In genomic region chr1:240491796-240492195, GRCh38 we compare ENCODE assay signal across 16 cellular contexts.
DNase-seq lines count a peak whose midpoint lies in the region; ATAC-seq and TF ChIP-seq lines count a peak whose summit lies in the region.
"Had no signal": no experiment of that assay in that cellular context is flagged by ENCODE, and none has a peak within 500 bp of the region (broad histone marks: within the 10 kb centered on the region; RNA-seq: fewer than 3 reads in every experiment).

No MANE protein-coding gene starts in this region.

- H3K27ac Mint-ChIP-seq in natural killer cell (no peak overlapping the region), nephron progenitor cell (no peak overlapping the region), mesothelial cell of epicardium (no peak overlapping the region)
- no peak overlapping the region for H3K27ac Mint-ChIP-seq in natural killer cell treated with Interleukin-12 subunit alpha and Interleukin-12 subunit beta and Interleukin-15 and Interleukin-18, amount 100 ng/mL, for 72 hours
- no peak overlapping the region for H3K27ac Mint-ChIP-seq in central memory CD8-positive, alpha-beta T cell (ENCODE audit: low read depth)
- H3K27ac Mint-ChIP-seq: CD8-positive, alpha-beta T cell; HFFc6 had no signal

- peak overlapping the region; percentile 84 for H3K4me3 Mint-ChIP-seq in natural killer cell
- H3K4me3 Mint-ChIP-seq in natural killer cell treated with Interleukin-12 subunit alpha and Interleukin-12 subunit beta and Interleukin-15 and Interleukin-18, amount 100 ng/mL, for 72 hours, result no peak overlapping the region
- H3K4me3 Mint-ChIP-seq in central memory CD8-positive, alpha-beta T cell, result peak overlapping the region; percentile 42
- H3K4me3 Mint-ChIP-seq in nephron progenitor cell, result peak overlapping the region; percentile 56
- H3K4me3 Mint-ChIP-seq in mesothelial cell of epicardium, result no peak overlapping the region
- H3K4me3 Mint-ChIP-seq: CD8-positive, alpha-beta T cell; HFFc6 had no signal

- H3K4me1 Mint-ChIP-seq in natural killer cell, result peaks cover 0 to 11% of the 10 kb centered on the region in 2 donors
- H3K4me1 Mint-ChIP-seq in natural killer cell treated with Interleukin-12 subunit alpha and Interleukin-12 subunit beta and Interleukin-15 and Interleukin-18, amount 100 ng/mL, for 72 hours (ENCODE audit: low read depth in 2 of 2), result no peaks in the 10 kb centered on the region
- no peaks in the 10 kb centered on the region for H3K4me1 Mint-ChIP-seq in central memory CD8-positive, alpha-beta T cell
- peaks cover 3% of the 10 kb centered on the region for H3K4me1 Mint-ChIP-seq in nephron progenitor cell
- H3K4me1 Mint-ChIP-seq in mesothelial cell of epicardium, result peaks cover 3% of the 10 kb centered on the region

- TF ChIP-seq CTCF in natural killer cell (IDR thresholded peaks at IDR 0.05) (no peak), nephron progenitor cell (IDR thresholded peaks at IDR 0.05) (no peak), mesothelial cell of epicardium (IDR thresholded peaks at IDR 0.05; ENCODE audit: unreplicated experiment) (no peak)

- ATAC-seq in natural killer cell, result no peak
- no peak for ATAC-seq in natural killer cell treated with Interleukin-12 subunit alpha and Interleukin-12 subunit beta and Interleukin-15 and Interleukin-18, amount 100 ng/mL, for 72 hours
- ATAC-seq in central memory CD8-positive, alpha-beta T cell (replicated peaks; ENCODE audit: extremely low read depth, poor library complexity, severe bottlenecking), result no peak
- ATAC-seq: CD8-positive, alpha-beta T cell had no signal

- H3K9me3 Mint-ChIP-seq in natural killer cell (no peaks in the 10 kb centered on the region), nephron progenitor cell (peaks cover 3% of the 10 kb centered on the region), mesothelial cell of epicardium (peaks cover 4% of the 10 kb centered on the region)
- no peaks in the 10 kb centered on the region for H3K9me3 Mint-ChIP-seq in natural killer cell treated with Interleukin-12 subunit alpha and Interleukin-12 subunit beta and Interleukin-15 and Interleukin-18, amount 100 ng/mL, for 72 hours
- H3K9me3 Mint-ChIP-seq in central memory CD8-positive, alpha-beta T cell, result peaks cover 16% of the 10 kb centered on the region
- H3K9me3 Mint-ChIP-seq: CD8-positive, alpha-beta T cell; HFFc6 had no signal

- intact Hi-C loops in natural killer cell (cut with micrococcal nuclease), result no loop called here

- H3K36me3 Mint-ChIP-seq in natural killer cell, result no peaks in the 10 kb centered on the region
- peaks cover 5% of the 10 kb centered on the region for H3K36me3 Mint-ChIP-seq in natural killer cell treated with Interleukin-12 subunit alpha and Interleukin-12 subunit beta and Interleukin-15 and Interleukin-18, amount 100 ng/mL, for 72 hours
- H3K36me3 Mint-ChIP-seq in central memory CD8-positive, alpha-beta T cell (ENCODE audit: insufficient read depth), result no peaks in the 10 kb centered on the region
- no peaks in the 10 kb centered on the region for H3K36me3 Mint-ChIP-seq in nephron progenitor cell (ENCODE audit: low read depth)
- no peaks in the 10 kb centered on the region for H3K36me3 Mint-ChIP-seq in mesothelial cell of epicardium
- H3K36me3 Mint-ChIP-seq: CD8-positive, alpha-beta T cell had no signal

- no peak for DNase-seq in natural killer cell
- DNase-seq in natural killer cell treated with Interleukin-12 subunit alpha and Interleukin-12 subunit beta and Interleukin-15 and Interleukin-18, amount 100 ng/mL, for 72 hours (ENCODE audit: low spot score), result no peak
- DNase-seq in central memory CD8-positive, alpha-beta T cell (ENCODE audit: low spot score in 2 of 2), result no peak
- DNase-seq in nephron progenitor cell, result no peak
- DNase-seq in mesothelial cell of epicardium (ENCODE audit: low spot score in 2 of 2, unreplicated experiment in 2 of 2), result no peak
- no peak for DNase-seq in hypothalamus (lab: John Stamatoyannopoulos, UW)
- no peak for DNase-seq in NCI-H1694 treated with DMSO at 0.1 percent for 48 hours (lab: John Stamatoyannopoulos, UW)
- DNase-seq: CD8-positive, alpha-beta T cell; DMS79; Karpas-422; NCI-H1417 treated with DMSO at 0.1 percent for 48 hours; NCI-H1930; NCI-H345; NCI-H524 treated with DMSO at 0.1 percent for 48 hours; SIG-M5 had no signal

- H3K27me3 Mint-ChIP-seq in natural killer cell (ENCODE audit: low read depth in 2 of 2), result peaks cover 22 to 47% of the 10 kb centered on the region in 2 donors
- H3K27me3 Mint-ChIP-seq in natural killer cell treated with Interleukin-12 subunit alpha and Interleukin-12 subunit beta and Interleukin-15 and Interleukin-18, amount 100 ng/mL, for 72 hours, result peaks cover 8 to 23% of the 10 kb centered on the region in 2 donors
- no peaks in the 10 kb centered on the region for H3K27me3 Mint-ChIP-seq in central memory CD8-positive, alpha-beta T cell
- peaks cover 19% of the 10 kb centered on the region for H3K27me3 Mint-ChIP-seq in nephron progenitor cell (ENCODE audit: low read depth, poor library complexity)
- no peaks in the 10 kb centered on the region for H3K27me3 Mint-ChIP-seq in mesothelial cell of epicardium (ENCODE audit: low read depth)

Comparison
In these comparisons a context has a peak if more than half of its experiments do, and no peak if none do; other contexts are left out.
1. H3K4me3 Mint-ChIP-seq: peak in natural killer cell (single experiment), central memory CD8-positive, alpha-beta T cell (single experiment) and nephron progenitor cell (single experiment); none in natural killer cell treated with Interleukin-12 subunit alpha and Interleukin-12 subunit beta and Interleukin-15 and Interleukin-18, amount 100 ng/mL, for 72 hours (single experiment) and mesothelial cell of epicardium (single experiment).